1 cellular context compared by ENCODE assay signal in the genomic region with DNA sequence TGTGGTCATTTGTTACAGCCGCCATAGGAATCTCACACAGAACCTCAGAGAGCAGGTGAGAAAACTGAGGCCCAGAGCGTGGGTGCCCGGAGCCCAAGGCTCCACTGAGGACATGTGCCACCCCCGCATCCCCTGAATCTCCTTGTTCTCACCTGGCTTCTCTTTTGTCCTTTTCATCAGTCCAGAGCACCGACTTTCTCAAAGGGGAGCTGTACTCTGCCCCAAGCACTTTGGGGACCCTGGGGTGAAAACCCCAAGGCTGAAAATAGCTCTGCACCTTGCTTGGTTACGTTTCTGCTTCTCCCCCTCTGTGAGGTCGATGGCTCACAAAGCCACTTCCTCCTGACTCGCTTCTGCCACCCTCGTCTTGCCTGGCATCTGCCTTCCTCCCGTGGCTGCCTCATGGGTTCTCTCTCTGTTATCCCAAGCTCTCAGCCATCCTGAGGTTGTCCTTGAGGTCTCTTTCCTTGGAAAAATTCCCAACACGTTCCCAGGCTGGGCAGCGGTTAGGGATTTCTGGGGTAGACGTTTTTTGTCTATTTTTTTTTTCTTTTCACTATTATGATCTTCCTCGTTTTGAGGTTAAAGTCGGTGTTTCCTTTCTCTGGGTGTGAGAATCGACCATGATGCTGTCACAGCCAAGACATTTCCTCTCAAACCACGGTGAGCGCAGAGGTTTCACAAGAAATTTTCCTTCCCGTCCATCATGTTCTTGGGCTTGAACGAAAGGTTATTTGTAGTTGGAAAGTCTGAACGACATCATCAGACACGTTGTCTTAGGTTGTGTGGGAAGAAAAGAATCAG.
TF ChIP-seq lines count a peak whose summit lies in the region.

No MANE protein-coding gene starts in this region.

TF ChIP-seq in GM23338, 12 proteins besides CTCF, POLR2A, EP300 and RAD21 (continued from another document):
- TF ChIP-seq CREB1 (CRISPR knock-in tag; IDR thresholded peaks at IDR 0.05; ENCODE audit: low read depth): no peak
- TF ChIP-seq ZNF114 (CRISPR knock-in tag; IDR thresholded peaks at IDR 0.05): no peak
- TF ChIP-seq, protein P1, sequence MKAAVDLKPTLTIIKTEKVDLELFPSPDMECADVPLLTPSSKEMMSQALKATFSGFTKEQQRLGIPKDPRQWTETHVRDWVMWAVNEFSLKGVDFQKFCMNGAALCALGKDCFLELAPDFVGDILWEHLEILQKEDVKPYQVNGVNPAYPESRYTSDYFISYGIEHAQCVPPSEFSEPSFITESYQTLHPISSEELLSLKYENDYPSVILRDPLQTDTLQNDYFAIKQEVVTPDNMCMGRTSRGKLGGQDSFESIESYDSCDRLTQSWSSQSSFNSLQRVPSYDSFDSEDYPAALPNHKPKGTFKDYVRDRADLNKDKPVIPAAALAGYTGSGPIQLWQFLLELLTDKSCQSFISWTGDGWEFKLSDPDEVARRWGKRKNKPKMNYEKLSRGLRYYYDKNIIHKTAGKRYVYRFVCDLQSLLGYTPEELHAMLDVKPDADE (IDR thresholded peaks at IDR 0.05): no peak
- no peak for TF ChIP-seq NANOG (IDR thresholded peaks at IDR 0.05; ENCODE audit: borderline replicate concordance)
- TF ChIP-seq, protein P2, sequence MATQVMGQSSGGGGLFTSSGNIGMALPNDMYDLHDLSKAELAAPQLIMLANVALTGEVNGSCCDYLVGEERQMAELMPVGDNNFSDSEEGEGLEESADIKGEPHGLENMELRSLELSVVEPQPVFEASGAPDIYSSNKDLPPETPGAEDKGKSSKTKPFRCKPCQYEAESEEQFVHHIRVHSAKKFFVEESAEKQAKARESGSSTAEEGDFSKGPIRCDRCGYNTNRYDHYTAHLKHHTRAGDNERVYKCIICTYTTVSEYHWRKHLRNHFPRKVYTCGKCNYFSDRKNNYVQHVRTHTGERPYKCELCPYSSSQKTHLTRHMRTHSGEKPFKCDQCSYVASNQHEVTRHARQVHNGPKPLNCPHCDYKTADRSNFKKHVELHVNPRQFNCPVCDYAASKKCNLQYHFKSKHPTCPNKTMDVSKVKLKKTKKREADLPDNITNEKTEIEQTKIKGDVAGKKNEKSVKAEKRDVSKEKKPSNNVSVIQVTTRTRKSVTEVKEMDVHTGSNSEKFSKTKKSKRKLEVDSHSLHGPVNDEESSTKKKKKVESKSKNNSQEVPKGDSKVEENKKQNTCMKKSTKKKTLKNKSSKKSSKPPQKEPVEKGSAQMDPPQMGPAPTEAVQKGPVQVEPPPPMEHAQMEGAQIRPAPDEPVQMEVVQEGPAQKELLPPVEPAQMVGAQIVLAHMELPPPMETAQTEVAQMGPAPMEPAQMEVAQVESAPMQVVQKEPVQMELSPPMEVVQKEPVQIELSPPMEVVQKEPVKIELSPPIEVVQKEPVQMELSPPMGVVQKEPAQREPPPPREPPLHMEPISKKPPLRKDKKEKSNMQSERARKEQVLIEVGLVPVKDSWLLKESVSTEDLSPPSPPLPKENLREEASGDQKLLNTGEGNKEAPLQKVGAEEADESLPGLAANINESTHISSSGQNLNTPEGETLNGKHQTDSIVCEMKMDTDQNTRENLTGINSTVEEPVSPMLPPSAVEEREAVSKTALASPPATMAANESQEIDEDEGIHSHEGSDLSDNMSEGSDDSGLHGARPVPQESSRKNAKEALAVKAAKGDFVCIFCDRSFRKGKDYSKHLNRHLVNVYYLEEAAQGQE (IDR thresholded peaks at IDR 0.05; ENCODE audit: unreplicated experiment): no peak
- TF ChIP-seq POLR2AphosphoS5 (IDR thresholded peaks at IDR 0.05; ENCODE audit: low read depth): no peak
- no peak for TF ChIP-seq STAT1 (IDR thresholded peaks at IDR 0.05; ENCODE audit: unreplicated experiment)
